ENCODE assay signal across 9 cellular contexts in the genomic region with DNA sequence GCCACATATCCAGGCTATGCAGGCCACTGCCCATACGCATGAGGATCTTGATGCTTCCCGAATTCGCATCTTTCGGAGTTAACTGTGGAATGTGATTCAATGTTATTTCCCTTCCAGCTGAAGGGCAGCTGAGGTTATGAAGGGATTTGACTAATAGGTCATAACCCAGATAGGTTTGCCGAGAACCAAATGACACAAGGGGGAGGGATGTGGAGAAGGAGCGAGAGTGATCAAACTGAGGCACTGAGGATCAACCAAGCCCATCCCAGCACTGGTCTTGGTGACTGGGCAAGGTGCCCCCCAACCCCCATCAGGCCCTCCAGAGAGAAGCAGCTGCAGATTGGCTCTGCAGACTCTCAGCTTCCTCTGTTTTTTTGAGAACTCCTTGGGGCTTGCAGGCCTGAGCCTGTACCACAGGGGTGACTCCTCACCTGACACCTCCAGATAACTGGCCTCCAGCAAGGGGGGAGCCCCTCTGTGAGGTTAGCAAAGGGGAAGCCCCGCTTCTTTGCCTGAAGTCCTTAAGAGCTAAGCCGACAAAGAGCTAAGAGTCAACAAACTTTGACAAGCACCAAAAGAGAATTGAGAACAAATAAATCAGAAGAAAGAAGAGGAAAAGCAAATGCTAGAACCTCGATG.
A peak's percentile ranks its signal among the peaks of the same experiment; 100 is the strongest.
DNase-seq lines count a peak whose midpoint lies in the region; ATAC-seq lines count a peak whose summit lies in the region.
"Had no signal": no experiment of that assay in that cellular context is flagged by ENCODE, and none has a peak within 500 bp of the region (broad histone marks: within the 10 kb centered on the region; RNA-seq: fewer than 3 reads in every experiment).

No MANE protein-coding gene starts in this region.

- ATAC-seq in activated CD4-positive, alpha-beta T cell treated with anti-CD3 and anti-CD28 coated beads for 36 hours, result peak; percentile 100
- ATAC-seq in activated naive CD8-positive, alpha-beta T cell treated with anti-CD3 and anti-CD28 coated beads, Interleukin-2, amount 10 ng/mL, durations not matched to agents 7 days and 5 days (ENCODE audit: low read depth), result peak; percentile 42
- peak; percentile 100 for ATAC-seq in stimulated activated naive CD8-positive, alpha-beta T cell treated with anti-CD3 and anti-CD28 coated beads, Interleukin-15, amount 100 ng/mL, for 72 hours
- no peak for ATAC-seq in GM21515 (IDR thresholded peaks at IDR 0.05; ENCODE audit: unreplicated experiment)

- peaks cover 10% of the 10 kb centered on the region for H3K4me1 Mint-ChIP-seq in activated CD4-positive, alpha-beta T cell treated with anti-CD3 and anti-CD28 coated beads for 36 hours
- H3K4me1 Mint-ChIP-seq in activated naive CD8-positive, alpha-beta T cell treated with anti-CD3 and anti-CD28 coated beads, Interleukin-2, amount 10 ng/mL, durations not matched to agents 7 days and 5 days, result peaks cover 5% of the 10 kb centered on the region
- peaks cover 38% of the 10 kb centered on the region for H3K4me1 Mint-ChIP-seq in stimulated activated naive CD8-positive, alpha-beta T cell treated with anti-CD3 and anti-CD28 coated beads, Interleukin-15, amount 100 ng/mL, for 72 hours

- no peak overlapping the region for H3K4me3 Mint-ChIP-seq in activated CD4-positive, alpha-beta T cell treated with anti-CD3 and anti-CD28 coated beads for 36 hours
- H3K4me3 Mint-ChIP-seq in activated naive CD8-positive, alpha-beta T cell treated with anti-CD3 and anti-CD28 coated beads, Interleukin-2, amount 10 ng/mL, durations not matched to agents 7 days and 5 days, result no peak overlapping the region
- peak overlapping the region; percentile 36 to 81 for H3K4me3 Mint-ChIP-seq in stimulated activated naive CD8-positive, alpha-beta T cell treated with anti-CD3 and anti-CD28 coated beads, Interleukin-15, amount 100 ng/mL, for 72 hours

- H3K9me3 Mint-ChIP-seq in activated CD4-positive, alpha-beta T cell treated with anti-CD3 and anti-CD28 coated beads for 36 hours (ENCODE audit: low read depth), result no peaks in the 10 kb centered on the region
- H3K9me3 Mint-ChIP-seq in activated naive CD8-positive, alpha-beta T cell treated with anti-CD3 and anti-CD28 coated beads, Interleukin-2, amount 10 ng/mL, durations not matched to agents 7 days and 5 days, result no peaks in the 10 kb centered on the region
- no peaks in the 10 kb centered on the region for H3K9me3 Mint-ChIP-seq in stimulated activated naive CD8-positive, alpha-beta T cell treated with anti-CD3 and anti-CD28 coated beads, Interleukin-15, amount 100 ng/mL, for 72 hours

- peak; percentile 77 for DNase-seq in activated CD4-positive, alpha-beta T cell treated with anti-CD3 and anti-CD28 coated beads for 36 hours
- DNase-seq in activated CD4-positive, alpha-beta T cell treated with anti-CD3 and anti-CD28 coated beads for 1 hour, result no peak
- DNase-seq in activated naive CD8-positive, alpha-beta T cell treated with anti-CD3 and anti-CD28 coated beads, Interleukin-2, amount 10 ng/mL, durations not matched to agents 7 days and 5 days, result no peak
- DNase-seq in kidney glomerular epithelial cell (lab: John Stamatoyannopoulos, UW) (peak; percentile 44), H7 (no peak)
- peak; percentile 70 to 74 for DNase-seq in stimulated activated naive CD8-positive, alpha-beta T cell treated with anti-CD3 and anti-CD28 coated beads, Interleukin-15, amount 100 ng/mL, for 72 hours
- DNase-seq in effector CD4-positive, alpha-beta T cell, result no peak

- CTCF ChIA-PET in activated CD4-positive, alpha-beta T cell treated with anti-CD3 and anti-CD28 coated beads for 36 hours (lab: Charles Lee), result interaction anchor here (0.6 to 1.2 kb wide), 5 partner anchors 22 to 190 kb away, joined by 3 to 6 read pairs (median 4); no protein-coding TSS in a partner anchor

- no peaks in the 10 kb centered on the region for H3K36me3 Mint-ChIP-seq in activated CD4-positive, alpha-beta T cell treated with anti-CD3 and anti-CD28 coated beads for 36 hours (ENCODE audit: low read depth)
- H3K36me3 Mint-ChIP-seq in activated naive CD8-positive, alpha-beta T cell treated with anti-CD3 and anti-CD28 coated beads, Interleukin-2, amount 10 ng/mL, durations not matched to agents 7 days and 5 days, result no peaks in the 10 kb centered on the region

- H3K27me3 ChIP-seq in H7 (ENCODE audit: control insufficient read depth, insufficient read depth, low read length), result no peaks in the 10 kb centered on the region
- H3K27me3 ChIP-seq: BLaER1 had no signal

- H3K27ac Mint-ChIP-seq in activated CD4-positive, alpha-beta T cell treated with anti-CD3 and anti-CD28 coated beads for 36 hours, result peak overlapping the region; percentile 62
- no peak overlapping the region for H3K27ac Mint-ChIP-seq in activated naive CD8-positive, alpha-beta T cell treated with anti-CD3 and anti-CD28 coated beads, Interleukin-2, amount 10 ng/mL, durations not matched to agents 7 days and 5 days
- peak overlapping the region; percentile 56 to 82 for H3K27ac Mint-ChIP-seq in stimulated activated naive CD8-positive, alpha-beta T cell treated with anti-CD3 and anti-CD28 coated beads, Interleukin-15, amount 100 ng/mL, for 72 hours

- peaks cover 2% of the 10 kb centered on the region for H3K27me3 Mint-ChIP-seq in activated CD4-positive, alpha-beta T cell treated with anti-CD3 and anti-CD28 coated beads for 36 hours
- H3K27me3 Mint-ChIP-seq in activated naive CD8-positive, alpha-beta T cell treated with anti-CD3 and anti-CD28 coated beads, Interleukin-2, amount 10 ng/mL, durations not matched to agents 7 days and 5 days, result no peaks in the 10 kb centered on the region
- H3K27me3 Mint-ChIP-seq in stimulated activated naive CD8-positive, alpha-beta T cell treated with anti-CD3 and anti-CD28 coated beads, Interleukin-15, amount 100 ng/mL, for 72 hours, result no peaks in the 10 kb centered on the region

- POLR2A ChIA-PET in activated CD4-positive, alpha-beta T cell treated with anti-CD3 and anti-CD28 coated beads for 36 hours (lab: Charles Lee), result interaction anchor here (0.7 kb wide), 1 partner anchor 251 kb away, joined by 3 read pairs; no protein-coding TSS in a partner anchor
- POLR2A ChIA-PET in activated naive CD8-positive, alpha-beta T cell treated with anti-CD3 and anti-CD28 coated beads, Interleukin-2, amount 10 ng/mL, durations not matched to agents 7 days and 5 days (lab: Charles Lee), result no interaction called here

- no peak overlapping the region for H3K4me3 ChIP-seq in H7 (ENCODE audit: insufficient read depth, low read depth, low read length)
- H3K4me3 ChIP-seq: BLaER1 had no signal

- intact Hi-C loops in activated CD4-positive, alpha-beta T cell treated with anti-CD3 and anti-CD28 coated beads for 36 hours (cut with DNase I, micrococcal nuclease), result no loop called here

- H3K36me3 ChIP-seq in H7 (replicated peaks; ENCODE audit: control insufficient read depth, insufficient read depth, low read length), result no peaks in the 10 kb centered on the region
- H3K36me3 ChIP-seq: BLaER1 had no signal

Comparison
In these comparisons a context has a peak if more than half of its experiments do, and no peak if none do; other contexts are left out.
1. DNase-seq: peak in activated CD4-positive, alpha-beta T cell treated with anti-CD3 and anti-CD28 coated beads for 36 hours (single experiment), kidney glomerular epithelial cell (single experiment) and stimulated activated naive CD8-positive, alpha-beta T cell treated with anti-CD3 and anti-CD28 coated beads, Interleukin-15, amount 100 ng/mL, for 72 hours (2 of 2); none in activated CD4-positive, alpha-beta T cell treated with anti-CD3 and anti-CD28 coated beads for 1 hour (single experiment), activated naive CD8-positive, alpha-beta T cell treated with anti-CD3 and anti-CD28 coated beads, Interleukin-2, amount 10 ng/mL, durations not matched to agents 7 days and 5 days (single experiment), effector CD4-positive, alpha-beta T cell (single experiment) and H7 (single experiment).
2. H3K4me3 Mint-ChIP-seq: peak in stimulated activated naive CD8-positive, alpha-beta T cell treated with anti-CD3 and anti-CD28 coated beads, Interleukin-15, amount 100 ng/mL, for 72 hours (2 of 2); none in activated CD4-positive, alpha-beta T cell treated with anti-CD3 and anti-CD28 coated beads for 36 hours (single experiment) and activated naive CD8-positive, alpha-beta T cell treated with anti-CD3 and anti-CD28 coated beads, Interleukin-2, amount 10 ng/mL, durations not matched to agents 7 days and 5 days (single experiment).